ENCODE assay signal across 8 cellular contexts in the genomic region with DNA sequence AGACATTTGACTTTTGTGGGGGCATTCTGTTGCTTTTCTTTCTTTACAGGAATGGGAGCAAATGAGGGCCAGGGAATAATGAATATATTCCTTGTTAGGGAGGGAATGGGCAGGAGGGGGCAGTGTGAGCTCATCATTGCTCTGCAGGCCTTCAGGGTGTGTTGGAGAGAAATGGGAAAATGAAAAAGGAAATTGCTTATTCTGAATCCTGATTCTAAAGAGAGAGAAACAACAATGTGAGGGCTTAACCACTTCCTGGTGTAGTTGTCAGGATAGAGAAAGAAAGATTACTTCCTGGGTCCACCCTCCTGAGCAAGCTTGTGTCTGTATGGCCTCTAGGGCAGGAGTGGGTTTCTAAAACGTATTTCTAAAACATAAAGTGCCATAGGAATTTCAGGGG. TPM values are rescaled to one million over a fixed set of nuclear protein-coding genes. Genes with fewer than 3 reads are reported as not detected.
DNase-seq lines count a peak whose midpoint lies in the region; ATAC-seq and TF ChIP-seq lines count a peak whose summit lies in the region.

No MANE protein-coding gene starts in this region.

- peak overlapping the region in 2 of 4 donors; percentile 13 to 74 for H3K27ac ChIP-seq in esophagus squamous epithelium

- POLR2A ChIA-PET in activated CD4-positive, alpha-beta T cell treated with anti-CD3 and anti-CD28 coated beads, Interleukin-2, amount 10 ng/mL, durations not matched to agents 7 days and 5 days (lab: Charles Lee) = no interaction called here

- no peak for TF ChIP-seq POLR2A in esophagus squamous epithelium (IDR thresholded peaks at IDR 0.05)

- H3K36me3 ChIP-seq in esophagus squamous epithelium = peaks cover 8 to 45% (median 16%) of the 10 kb centered on the region in 3 donors

- peak overlapping the region; percentile 81 for H3K27ac Mint-ChIP-seq in activated CD4-positive, alpha-beta T cell treated with anti-CD3 and anti-CD28 coated beads, Interleukin-2, amount 10 ng/mL, durations not matched to agents 7 days and 5 days
- peak overlapping the region; percentile 90 to 97 for H3K27ac Mint-ChIP-seq in natural killer cell

- CTCF ChIA-PET in activated CD4-positive, alpha-beta T cell treated with anti-CD3 and anti-CD28 coated beads, Interleukin-2, amount 10 ng/mL, durations not matched to agents 7 days and 5 days (lab: Charles Lee) = interaction anchor here (0.7 to 2.0 kb wide), 14 partner anchors 8 to 343 kb away, joined by 3 to 15 read pairs (median 4); a partner anchor contains a TSS

- H3K27me3 Mint-ChIP-seq in activated CD4-positive, alpha-beta T cell treated with anti-CD3 and anti-CD28 coated beads, Interleukin-2, amount 10 ng/mL, durations not matched to agents 7 days and 5 days = no peaks in the 10 kb centered on the region
- no peaks in the 10 kb centered on the region for H3K27me3 Mint-ChIP-seq in natural killer cell (ENCODE audit: low read depth in 2 of 2)

- WGBS in esophagus squamous epithelium, 2 donors = 18 to 58% methylated on average over 1 of the region's 1 CpG

- no peaks in the 10 kb centered on the region for H3K27me3 ChIP-seq in esophagus squamous epithelium

- ATAC-seq in natural killer cell = peak; percentile 32 to 52 (median 41)
- ATAC-seq in GM21717 (IDR thresholded peaks at IDR 0.05; ENCODE audit: unreplicated experiment) = no peak
- ATAC-seq in HG03175 (IDR thresholded peaks at IDR 0.05; ENCODE audit: unreplicated experiment) = no peak

- H3K9me3 ChIP-seq in esophagus squamous epithelium = no peaks in the 10 kb centered on the region

- peaks cover 3% of the 10 kb centered on the region for H3K9me3 Mint-ChIP-seq in activated CD4-positive, alpha-beta T cell treated with anti-CD3 and anti-CD28 coated beads, Interleukin-2, amount 10 ng/mL, durations not matched to agents 7 days and 5 days
- no peaks in the 10 kb centered on the region for H3K9me3 Mint-ChIP-seq in natural killer cell

- peak overlapping the region; percentile 13 for H3K4me3 Mint-ChIP-seq in activated CD4-positive, alpha-beta T cell treated with anti-CD3 and anti-CD28 coated beads, Interleukin-2, amount 10 ng/mL, durations not matched to agents 7 days and 5 days
- peak overlapping the region; percentile 64 for H3K4me3 Mint-ChIP-seq in natural killer cell

- intact Hi-C loops in esophagus squamous epithelium (cut with DNase I) (no loop called here), natural killer cell (cut with micrococcal nuclease) (loop anchor here (1.0 to 5.0 kb wide), 4 partner anchors 59 to 179 kb away; no protein-coding TSS in a partner anchor)

- H3K4me1 ChIP-seq in esophagus squamous epithelium = peaks cover 7 to 17% (median 9%) of the 10 kb centered on the region in 3 donors

- peaks cover 56% of the 10 kb centered on the region for H3K4me1 Mint-ChIP-seq in activated CD4-positive, alpha-beta T cell treated with anti-CD3 and anti-CD28 coated beads, Interleukin-2, amount 10 ng/mL, durations not matched to agents 7 days and 5 days
- H3K4me1 Mint-ChIP-seq in natural killer cell = peaks cover 58 to 61% of the 10 kb centered on the region in 2 donors

- TF ChIP-seq CTCF in GM12874 (IDR thresholded peaks at IDR 0.05; ENCODE audit: insufficient read depth, low read depth, low read length) (peak; percentile 58), esophagus squamous epithelium (IDR thresholded peaks at IDR 0.05) (peak; percentile 33 to 76 (median 50)), natural killer cell (IDR thresholded peaks at IDR 0.05) (peak; percentile 73)

- DNase-seq in AML-193 (lab: John Stamatoyannopoulos, UW) = peak; percentile 11 to 23
- DNase-seq in MV-4-11 (lab: John Stamatoyannopoulos, UW) = peak; percentile 70
- peak; percentile 35 for DNase-seq in activated CD4-positive, alpha-beta T cell treated with anti-CD3 and anti-CD28 coated beads, Interleukin-2, amount 10 ng/mL, durations not matched to agents 7 days and 5 days
- DNase-seq in esophagus squamous epithelium (lab: John Stamatoyannopoulos, UW) = no peak
- no peak for DNase-seq in natural killer cell

- H3K4me3 ChIP-seq in esophagus squamous epithelium = no peak overlapping the region

- peaks cover 3% of the 10 kb centered on the region for H3K36me3 Mint-ChIP-seq in activated CD4-positive, alpha-beta T cell treated with anti-CD3 and anti-CD28 coated beads, Interleukin-2, amount 10 ng/mL, durations not matched to agents 7 days and 5 days (ENCODE audit: low read depth)
- H3K36me3 Mint-ChIP-seq in natural killer cell = no peaks in the 10 kb centered on the region

RNA-seq across cellular contexts. Expression of a gene that starts 28.3 kb away (rescaled TPM):
- total RNA-seq in activated CD4-positive, alpha-beta T cell treated with anti-CD3 and anti-CD28 coated beads, Interleukin-2, amount 10 ng/mL, durations not matched to agents 7 days and 5 days = under 1 TPM in 1 of 2 experiments, not detected in 1; 0.04 TPM
- total RNA-seq in esophagus squamous epithelium (10 to 100 TPM in 1 of 4 donors, 1 to 10 TPM in 3; 5.9 to 10.8 (median 7.7) TPM), natural killer cell (under 1 TPM in 1 of 3 donors, not detected in 2; 0.08 TPM)

Comparison
In these comparisons a context has a peak if more than half of its experiments do, and no peak if none do; other contexts are left out.
1. DNase-seq: peak in AML-193 (2 of 2), MV-4-11 (single experiment) and activated CD4-positive, alpha-beta T cell treated with anti-CD3 and anti-CD28 coated beads, Interleukin-2, amount 10 ng/mL, durations not matched to agents 7 days and 5 days (single experiment); none in esophagus squamous epithelium (single experiment) and natural killer cell (single experiment).
2. ATAC-seq: peak in natural killer cell (3 of 3); none in GM21717 (single experiment) and HG03175 (single experiment).
3. RNA of a gene that starts 28.3 kb away (total RNA-seq): 5.9 to 10.8 TPM in esophagus squamous epithelium; 0.04 TPM in activated CD4-positive, alpha-beta T cell treated with anti-CD3 and anti-CD28 coated beads, Interleukin-2, amount 10 ng/mL, durations not matched to agents 7 days and 5 days and 0.08 TPM in natural killer cell; every median in the first group is over 4 times any median in the second.
4. Peak in every context shown above with its lines, with median percentiles within 50 percentile points of each other: CTCF ChIP-seq.